ENCODE assay signal across 8 cellular contexts in genomic region chr1:110083453-110084225, GRCh38. TPM values are rescaled to one million over a fixed set of nuclear protein-coding genes. Genes with fewer than 3 reads are reported as not detected.
A peak's percentile ranks its signal among the peaks of the same experiment; 100 is the strongest.
DNase-seq lines count a peak whose midpoint lies in the region; ATAC-seq and TF ChIP-seq lines count a peak whose summit lies in the region.

No MANE protein-coding gene starts in this region.

- H3K27ac ChIP-seq in right atrium auricular region: peak overlapping the region; percentile 66 to 71
- peak overlapping the region; percentile 68 to 85 (median 79) for H3K27ac ChIP-seq in sigmoid colon

- intact Hi-C loops in sigmoid colon (cut with DNase I): no loop called here

- H3K27me3 Mint-ChIP-seq in T-helper 2 cell treated with Interferon-gamma antibody and Interleukin-4, amounts not matched to agents 5 μg/mL and 100 μg/mL, for 36 hours (ENCODE audit: low read depth): peaks cover 60% of the 10 kb centered on the region

- no peaks in the 10 kb centered on the region for H3K36me3 Mint-ChIP-seq in T-helper 2 cell treated with Interferon-gamma antibody and Interleukin-4, amounts not matched to agents 5 μg/mL and 100 μg/mL, for 36 hours (ENCODE audit: low read depth)

- TF ChIP-seq EP300 in sigmoid colon (IDR thresholded peaks at IDR 0.05): no peak

- TF ChIP-seq POLR2A in sigmoid colon (IDR thresholded peaks at IDR 0.05): no peak

- peak overlapping the region; percentile 82 for H3K4me3 Mint-ChIP-seq in T-helper 2 cell treated with Interferon-gamma antibody and Interleukin-4, amounts not matched to agents 5 μg/mL and 100 μg/mL, for 36 hours

- 2 to 3% methylated on average over 47 of the region's 47 CpGs for WGBS in sigmoid colon, 2 donors

- peaks cover 13% of the 10 kb centered on the region for H3K4me1 Mint-ChIP-seq in T-helper 2 cell treated with Interferon-gamma antibody and Interleukin-4, amounts not matched to agents 5 μg/mL and 100 μg/mL, for 36 hours (ENCODE audit: low read depth)

- H3K4me1 ChIP-seq in right atrium auricular region: peaks cover 0 to 17% of the 10 kb centered on the region in 2 donors
- H3K4me1 ChIP-seq in sigmoid colon: peaks cover 0 to 17% (median 13%) of the 10 kb centered on the region in 4 donors

- no peaks in the 10 kb centered on the region for H3K9me3 ChIP-seq in right atrium auricular region
- H3K9me3 ChIP-seq in sigmoid colon: no peaks in the 10 kb centered on the region

- H3K27ac Mint-ChIP-seq in T-helper 2 cell treated with Interferon-gamma antibody and Interleukin-4, amounts not matched to agents 5 μg/mL and 100 μg/mL, for 36 hours: peak overlapping the region; percentile 37

- peak overlapping the region; percentile 48 to 71 for H3K4me3 ChIP-seq in right atrium auricular region
- peak overlapping the region; percentile 59 to 73 (median 62) for H3K4me3 ChIP-seq in sigmoid colon

- H3K9me3 Mint-ChIP-seq in T-helper 2 cell treated with Interferon-gamma antibody and Interleukin-4, amounts not matched to agents 5 μg/mL and 100 μg/mL, for 36 hours: no peaks in the 10 kb centered on the region

- no peak for ATAC-seq in HG02870 (IDR thresholded peaks at IDR 0.05; ENCODE audit: unreplicated experiment)
- no peak for ATAC-seq in HG02938 (IDR thresholded peaks at IDR 0.05; ENCODE audit: unreplicated experiment)

- TF ChIP-seq CTCF in right atrium auricular region (IDR thresholded peaks at IDR 0.05) (no peak), sigmoid colon (IDR thresholded peaks at IDR 0.05) (no peak)

- DNase-seq in GM03348 (ENCODE audit: low spot score) (peak; percentile 46), right atrium auricular region (ENCODE audit: low spot score) (no peak), sigmoid colon (no peak), iPS-NIHi11 (ENCODE audit: low spot score) (no peak), HUDEP-2 (lab: John Stamatoyannopoulos, UW; ENCODE audit: unreplicated experiment in 76 of 76) (no peak)
- no peak for DNase-seq in T-helper 2 cell treated with Interferon-gamma antibody and Interleukin-4, amounts not matched to agents 5 μg/mL and 100 μg/mL, for 36 hours (ENCODE audit: low spot score)

- no peaks in the 10 kb centered on the region for H3K36me3 ChIP-seq in right atrium auricular region
- no peaks in the 10 kb centered on the region for H3K36me3 ChIP-seq in sigmoid colon

- H3K27me3 ChIP-seq in right atrium auricular region: no peaks in the 10 kb centered on the region
- H3K27me3 ChIP-seq in sigmoid colon: peaks cover 0 to 9% (median 0%) of the 10 kb centered on the region in 3 donors

RNA-seq across cellular contexts. Expression of gene ALX3, which starts 13.2 kb away (rescaled TPM):
- not detected for total RNA-seq in right atrium auricular region
- total RNA-seq in sigmoid colon: not detected
- under 1 TPM in 1 of 3 donors, not detected in 2; 0.13 TPM for polyA plus RNA-seq in sigmoid colon

RNA-seq across cellular contexts. Expression of gene UBL4B, which starts 28.6 kb away (rescaled TPM):
- not detected for total RNA-seq in right atrium auricular region
- total RNA-seq in sigmoid colon: under 1 TPM in 1 of 4 donors, not detected in 3; 0.33 TPM
- polyA plus RNA-seq in sigmoid colon: under 1 TPM in 1 of 3 donors, not detected in 2; 0.06 TPM

RNA-seq across cellular contexts. Expression of gene STRIP1, which starts 49.2 kb away (rescaled TPM):
- total RNA-seq in right atrium auricular region: 10 to 100 TPM; 14.6 to 19.1 TPM
- 10 to 100 TPM; 32.8 to 47.8 (median 36.1) TPM for total RNA-seq in sigmoid colon
- 10 to 100 TPM in 1 of 3 donors, 1 to 10 TPM in 2; 7.9 to 24.8 (median 9.6) TPM for polyA plus RNA-seq in sigmoid colon
